Comparison of ENCODE assay signal across 13 cellular contexts in genomic region chr10:71795248-71795647, GRCh38. TPM values are rescaled to one million over a fixed set of nuclear protein-coding genes. Genes with fewer than 3 reads are reported as not detected.
DNase-seq lines count a peak whose midpoint lies in the region; ATAC-seq lines count a peak whose summit lies in the region.
"Had no signal": no experiment of that assay in that cellular context is flagged by ENCODE, and none has a peak within 500 bp of the region (broad histone marks: within the 10 kb centered on the region; RNA-seq: fewer than 3 reads in every experiment).

No MANE protein-coding gene starts in this region.

- peaks cover 36% of the 10 kb centered on the region for H3K4me1 Mint-ChIP-seq in activated CD8-positive, alpha-beta T cell treated with anti-CD3 and anti-CD28 coated beads, Interleukin-2, amount 10 ng/mL, durations not matched to agents 7 days and 5 days (ENCODE audit: low read depth)

- no peak overlapping the region for H3K27ac Mint-ChIP-seq in activated CD8-positive, alpha-beta T cell treated with anti-CD3 and anti-CD28 coated beads, Interleukin-2, amount 10 ng/mL, durations not matched to agents 7 days and 5 days
- H3K27ac Mint-ChIP-seq: natural killer cell; T-helper 1 cell treated with Interleukin-12 subunit alpha and Interleukin-12 subunit beta and Interleukin-4 antibody, amounts not matched to agents 30 μg/mL and 1 μg/mL, for 36 hours had no signal

- CTCF ChIA-PET in activated CD8-positive, alpha-beta T cell treated with anti-CD3 and anti-CD28 coated beads, Interleukin-2, amount 10 ng/mL, durations not matched to agents 7 days and 5 days (lab: Charles Lee) = no interaction called here

- DNase-seq in ELR (ENCODE audit: low read depth) = peak; percentile 34
- peak; percentile 61 for DNase-seq in KBM-7
- DNase-seq in activated CD8-positive, alpha-beta T cell treated with anti-CD3 and anti-CD28 coated beads, Interleukin-2, amount 10 ng/mL, durations not matched to agents 7 days and 5 days = peak; percentile 54
- DNase-seq in left colon = no peak
- no peak for DNase-seq in NCI-H774 (lab: John Stamatoyannopoulos, UW)
- DNase-seq: colonic mucosa, DMS79, hippocampal formation, natural killer cell had no signal

- no peaks in the 10 kb centered on the region for H3K36me3 Mint-ChIP-seq in activated CD8-positive, alpha-beta T cell treated with anti-CD3 and anti-CD28 coated beads, Interleukin-2, amount 10 ng/mL, durations not matched to agents 7 days and 5 days (ENCODE audit: low read depth)
- H3K36me3 Mint-ChIP-seq: natural killer cell had no signal

- POLR2A ChIA-PET in activated CD8-positive, alpha-beta T cell treated with anti-CD3 and anti-CD28 coated beads, Interleukin-2, amount 10 ng/mL, durations not matched to agents 7 days and 5 days (lab: Charles Lee) = no interaction called here

- H3K4me3 Mint-ChIP-seq in activated CD8-positive, alpha-beta T cell treated with anti-CD3 and anti-CD28 coated beads, Interleukin-2, amount 10 ng/mL, durations not matched to agents 7 days and 5 days = no peak overlapping the region
- H3K4me3 Mint-ChIP-seq: natural killer cell; T-helper 1 cell treated with Interleukin-12 subunit alpha and Interleukin-12 subunit beta and Interleukin-4 antibody, amounts not matched to agents 30 μg/mL and 1 μg/mL, for 36 hours had no signal

- in situ Hi-C loops in KBM-7 (cut with MboI; ENCODE audit: low pct_unique_long_range_greater_than_20kb, low sequenced_read_pairs) = no loop called here

- H3K9me3 Mint-ChIP-seq in activated CD8-positive, alpha-beta T cell treated with anti-CD3 and anti-CD28 coated beads, Interleukin-2, amount 10 ng/mL, durations not matched to agents 7 days and 5 days (ENCODE audit: insufficient read depth) = no peaks in the 10 kb centered on the region
- H3K9me3 Mint-ChIP-seq: natural killer cell; T-helper 1 cell treated with Interleukin-12 subunit alpha and Interleukin-12 subunit beta and Interleukin-4 antibody, amounts not matched to agents 30 μg/mL and 1 μg/mL, for 36 hours had no signal

- intact Hi-C loops in left colon (cut with DNase I, micrococcal nuclease) = no loop called here

- H3K27me3 Mint-ChIP-seq in activated CD8-positive, alpha-beta T cell treated with anti-CD3 and anti-CD28 coated beads, Interleukin-2, amount 10 ng/mL, durations not matched to agents 7 days and 5 days (ENCODE audit: low read depth) = no peaks in the 10 kb centered on the region

- ATAC-seq in activated CD8-positive, alpha-beta T cell treated with anti-CD3 and anti-CD28 coated beads, Interleukin-2, amount 10 ng/mL, durations not matched to agents 7 days and 5 days = no peak
- ATAC-seq in left colon (peak; percentile 35), GM18858 (IDR thresholded peaks at IDR 0.05; ENCODE audit: unreplicated experiment) (no peak), HG03565 (IDR thresholded peaks at IDR 0.05; ENCODE audit: unreplicated experiment) (no peak), GM21423 (IDR thresholded peaks at IDR 0.05; ENCODE audit: unreplicated experiment) (no peak)
- ATAC-seq: natural killer cell had no signal

RNA-seq across cellular contexts. Expression of gene VSIR, which starts 21.9 kb away (rescaled TPM):
- total RNA-seq in activated CD8-positive, alpha-beta T cell treated with anti-CD3 and anti-CD28 coated beads, Interleukin-2, amount 10 ng/mL, durations not matched to agents 7 days and 5 days = 100 to 1,000 TPM; 127 to 133 TPM
- 10 to 100 TPM; 50.5 to 76.7 TPM for total RNA-seq in left colon

RNA-seq across cellular contexts. Expression of gene PSAP, which starts 55.8 kb away (rescaled TPM):
- 100 to 1,000 TPM; 112 to 113 TPM for total RNA-seq in activated CD8-positive, alpha-beta T cell treated with anti-CD3 and anti-CD28 coated beads, Interleukin-2, amount 10 ng/mL, durations not matched to agents 7 days and 5 days
- total RNA-seq in left colon = 100 to 1,000 TPM; 517 to 807 TPM

Comparison
In these comparisons a context has a peak if more than half of its experiments do, and no peak if none do; other contexts are left out.
1. DNase-seq: peak in ELR (single experiment), KBM-7 (single experiment) and activated CD8-positive, alpha-beta T cell treated with anti-CD3 and anti-CD28 coated beads, Interleukin-2, amount 10 ng/mL, durations not matched to agents 7 days and 5 days (single experiment); none in left colon (0 of 2) and NCI-H774 (single experiment).
2. RNA of gene PSAP, which starts 55.8 kb away (total RNA-seq): 517 to 807 TPM in left colon; 112 to 113 TPM in activated CD8-positive, alpha-beta T cell treated with anti-CD3 and anti-CD28 coated beads, Interleukin-2, amount 10 ng/mL, durations not matched to agents 7 days and 5 days; every median in the first group is over 4 times any median in the second.